Comparison of ENCODE assay signal across 9 cellular contexts in the genomic region with DNA sequence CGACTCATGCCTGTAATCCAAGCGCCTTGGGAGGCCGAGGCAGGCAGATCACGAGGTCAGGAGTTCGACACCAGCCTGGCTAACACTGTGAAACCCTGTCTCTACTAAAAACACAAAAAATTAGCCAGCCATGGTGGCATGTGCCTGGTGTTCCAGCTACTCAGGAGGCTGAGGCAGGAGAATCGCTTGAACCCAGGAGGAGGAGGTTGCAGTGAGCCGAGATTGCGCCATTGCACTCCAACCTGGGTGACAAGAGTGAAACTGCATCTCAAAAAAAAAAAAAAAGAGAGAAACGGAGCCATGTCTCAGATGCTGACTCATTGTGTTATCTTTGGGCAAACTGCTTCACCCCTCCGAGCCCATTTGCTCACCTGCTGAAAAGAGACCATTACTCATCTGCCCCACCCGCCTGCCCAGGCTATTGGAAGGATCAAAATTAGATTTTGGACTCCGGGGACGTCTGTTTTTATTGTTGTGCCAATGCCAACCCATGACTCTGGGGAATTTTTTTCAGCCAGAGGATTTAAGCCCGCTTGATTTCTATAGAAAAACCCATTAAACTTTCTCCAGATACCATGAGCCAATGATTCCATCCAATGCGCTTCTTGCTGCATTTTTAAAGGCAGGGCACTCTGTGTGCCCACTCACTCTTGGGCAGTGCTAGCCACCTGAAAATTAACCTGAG. TPM values are rescaled to one million over a fixed set of nuclear protein-coding genes. Genes with fewer than 3 reads are reported as not detected.
DNase-seq lines count a peak whose midpoint lies in the region; ATAC-seq, FAIRE-seq and TF ChIP-seq lines count a peak whose summit lies in the region.
"Had no signal": no experiment of that assay in that cellular context is flagged by ENCODE, and none has a peak within 500 bp of the region (broad histone marks: within the 10 kb centered on the region; RNA-seq: fewer than 3 reads in every experiment).

No MANE protein-coding gene starts in this region.

- H3K79me2 ChIP-seq in GM23248 (ENCODE audit: insufficient read depth): no peaks in the 10 kb centered on the region

- H3K36me3 ChIP-seq in GM23248 (ENCODE audit: low read depth): no peaks in the 10 kb centered on the region
- H3K36me3 ChIP-seq: SJSA1 had no signal

- no peaks in the 10 kb centered on the region for H4K20me1 ChIP-seq in GM23248 (ENCODE audit: insufficient read depth)

- no peaks in the 10 kb centered on the region for H3K9me2 ChIP-seq in GM23248 (ENCODE audit: insufficient read depth)

- no peak for FAIRE-seq in A549 (lab: Jason Lieb, UNC)

- DNase-seq in A549 (ENCODE audit: low read depth in 1 of 2, low spot score in 1 of 2): peak; percentile 70 to 84
- peak; percentile 47 for DNase-seq in GM23248
- peak; percentile 87 for DNase-seq in RKO (ENCODE audit: low spot score)
- peak; percentile 54 for DNase-seq in hepatic stellate cell (ENCODE audit: low spot score)
- DNase-seq in superior temporal gyrus (ENCODE audit: extremely low spot score): no peak
- DNase-seq in substantia nigra (lab: John Stamatoyannopoulos, UW): no peak

- H3K4me1 ChIP-seq in A549 (peaks cover 31% of the 10 kb centered on the region), GM23248 (ENCODE audit: insufficient read depth) (0 out of 2 replicates have a peak, but pooled peaks cover 6% of the 10 kb centered on the region)

- in situ Hi-C loops in GM23248 (cut with MboI): no loop called here

- H3K9me3 ChIP-seq in A549 (no peaks in the 10 kb centered on the region), GM23248 (ENCODE audit: low read depth) (no peaks in the 10 kb centered on the region)
- H3K9me3 ChIP-seq: SJSA1 had no signal

- no peak overlapping the region for H3K9ac ChIP-seq in GM23248

- TF ChIP-seq CTCF in A549 (IDR thresholded peaks at IDR 0.05): no peak

- H3K27me3 ChIP-seq in GM23248 (replicated peaks; ENCODE audit: insufficient read depth): no peaks in the 10 kb centered on the region
- H3K27me3 ChIP-seq: SJSA1 had no signal

- no peaks in the 10 kb centered on the region for H3F3A ChIP-seq in GM23248 (ENCODE audit: insufficient read depth)

- no peak; a peak in 1 of 5 replicates for TF ChIP-seq EP300 in A549 (IDR thresholded peaks at IDR 0.05)

- 26% methylated on average over 15 of the region's 15 CpGs for WGBS in A549 (ENCODE audit: missing lambda C conversion rate)
- 65 to 70% methylated on average over 13 to 15 of the region's 15 CpGs for WGBS in GM23248 (ENCODE audit: low coverage in 1 of 2, low lambda C conversion rate in 2 of 2, missing lambda C conversion rate in 2 of 2), 2 experiments

- H3K4me3 ChIP-seq in A549 (no peak overlapping the region), GM23248 (no peak overlapping the region)
- H3K4me3 ChIP-seq: SJSA1 had no signal

- TF ChIP-seq RAD21 in A549 (conservative IDR thresholded peaks at IDR 0.05 in 1 of 2, IDR thresholded peaks at IDR 0.05 in 1 of 2): peak; percentile 1 to 39; a peak in 1 of 5 replicates

- peak; percentile 84 to 85 for ATAC-seq in A549
- ATAC-seq in GM21515 (IDR thresholded peaks at IDR 0.05; ENCODE audit: unreplicated experiment): no peak
- no peak for ATAC-seq in GM19324 (IDR thresholded peaks at IDR 0.05; ENCODE audit: low FRiP score, unreplicated experiment)

- peak overlapping the region; percentile 68 for H3K4me2 ChIP-seq in A549
- no peak overlapping the region for H3K4me2 ChIP-seq in GM23248 (ENCODE audit: unreplicated experiment)

- CTCF ChIA-PET in A549 (lab: Yijun Ruan, JAX): no interaction called here

- POLR2A ChIA-PET in A549 (lab: Yijun Ruan, JAX): interaction anchor here (1.1 kb wide), 1 partner anchor 24 kb away, joined by 3 read pairs; no protein-coding TSS in a partner anchor

- H3K27ac ChIP-seq in A549 (peak overlapping the region; percentile 86 to 89), GM23248 (no peak overlapping the region), substantia nigra (ENCODE audit: low read depth, low read length, poor library complexity, severe bottlenecking) (no peak overlapping the region)
- H3K27ac ChIP-seq: SJSA1 had no signal

- TF ChIP-seq POLR2A in A549 (IDR thresholded peaks at IDR 0.05; ENCODE audit: low read length): no peak

- H2AFZ ChIP-seq in GM23248: no peak overlapping the region

TF ChIP-seq in A549, 52 proteins besides CTCF, POLR2A, EP300 and RAD21 (continues in another document):
- TF ChIP-seq, protein P1, sequence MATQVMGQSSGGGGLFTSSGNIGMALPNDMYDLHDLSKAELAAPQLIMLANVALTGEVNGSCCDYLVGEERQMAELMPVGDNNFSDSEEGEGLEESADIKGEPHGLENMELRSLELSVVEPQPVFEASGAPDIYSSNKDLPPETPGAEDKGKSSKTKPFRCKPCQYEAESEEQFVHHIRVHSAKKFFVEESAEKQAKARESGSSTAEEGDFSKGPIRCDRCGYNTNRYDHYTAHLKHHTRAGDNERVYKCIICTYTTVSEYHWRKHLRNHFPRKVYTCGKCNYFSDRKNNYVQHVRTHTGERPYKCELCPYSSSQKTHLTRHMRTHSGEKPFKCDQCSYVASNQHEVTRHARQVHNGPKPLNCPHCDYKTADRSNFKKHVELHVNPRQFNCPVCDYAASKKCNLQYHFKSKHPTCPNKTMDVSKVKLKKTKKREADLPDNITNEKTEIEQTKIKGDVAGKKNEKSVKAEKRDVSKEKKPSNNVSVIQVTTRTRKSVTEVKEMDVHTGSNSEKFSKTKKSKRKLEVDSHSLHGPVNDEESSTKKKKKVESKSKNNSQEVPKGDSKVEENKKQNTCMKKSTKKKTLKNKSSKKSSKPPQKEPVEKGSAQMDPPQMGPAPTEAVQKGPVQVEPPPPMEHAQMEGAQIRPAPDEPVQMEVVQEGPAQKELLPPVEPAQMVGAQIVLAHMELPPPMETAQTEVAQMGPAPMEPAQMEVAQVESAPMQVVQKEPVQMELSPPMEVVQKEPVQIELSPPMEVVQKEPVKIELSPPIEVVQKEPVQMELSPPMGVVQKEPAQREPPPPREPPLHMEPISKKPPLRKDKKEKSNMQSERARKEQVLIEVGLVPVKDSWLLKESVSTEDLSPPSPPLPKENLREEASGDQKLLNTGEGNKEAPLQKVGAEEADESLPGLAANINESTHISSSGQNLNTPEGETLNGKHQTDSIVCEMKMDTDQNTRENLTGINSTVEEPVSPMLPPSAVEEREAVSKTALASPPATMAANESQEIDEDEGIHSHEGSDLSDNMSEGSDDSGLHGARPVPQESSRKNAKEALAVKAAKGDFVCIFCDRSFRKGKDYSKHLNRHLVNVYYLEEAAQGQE (IDR thresholded peaks at IDR 0.05): no peak
- TF ChIP-seq PHF8 (IDR thresholded peaks at IDR 0.05; ENCODE audit: borderline replicate concordance, low read depth) (no peak), EHF (CRISPR knock-in tag; IDR thresholded peaks at IDR 0.05) (no peak), FOSL2 (IDR thresholded peaks at IDR 0.05) (peak; percentile 80), FOSL2 (CRISPR knock-in tag; IDR thresholded peaks at IDR 0.05) (peak; percentile 77), HOXB5 (CRISPR knock-in tag; IDR thresholded peaks at IDR 0.05) (0 out of 2 replicates have a peak, but pooled peaks have one; percentile 13), NFE2L2 (conservative IDR thresholded peaks at IDR 0.05; ENCODE audit: low read length) (peak; percentile 67), MAFK (IDR thresholded peaks at IDR 0.05; ENCODE audit: partially characterized antibody) (peak; percentile 94), SMC3 (IDR thresholded peaks at IDR 0.05) (no peak; the same call in 1 of the 3 replicates), NPAS2 (CRISPR knock-in tag; IDR thresholded peaks at IDR 0.05; ENCODE audit: borderline replicate concordance) (no peak), TP53 (CRISPR knock-in tag; IDR thresholded peaks at IDR 0.05) (no peak), RCOR1 (IDR thresholded peaks at IDR 0.05; ENCODE audit: low read depth, low read length) (no peak)
- TF ChIP-seq, protein P2, sequence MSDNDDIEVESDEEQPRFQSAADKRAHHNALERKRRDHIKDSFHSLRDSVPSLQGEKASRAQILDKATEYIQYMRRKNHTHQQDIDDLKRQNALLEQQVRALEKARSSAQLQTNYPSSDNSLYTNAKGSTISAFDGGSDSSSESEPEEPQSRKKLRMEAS (IDR thresholded peaks at IDR 0.05): peak; percentile 60
- TF ChIP-seq, protein P3, sequence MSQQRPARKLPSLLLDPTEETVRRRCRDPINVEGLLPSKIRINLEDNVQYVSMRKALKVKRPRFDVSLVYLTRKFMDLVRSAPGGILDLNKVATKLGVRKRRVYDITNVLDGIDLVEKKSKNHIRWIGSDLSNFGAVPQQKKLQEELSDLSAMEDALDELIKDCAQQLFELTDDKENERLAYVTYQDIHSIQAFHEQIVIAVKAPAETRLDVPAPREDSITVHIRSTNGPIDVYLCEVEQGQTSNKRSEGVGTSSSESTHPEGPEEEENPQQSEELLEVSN (IDR thresholded peaks at IDR 0.05; ENCODE audit: borderline replicate concordance, low read depth): peak; percentile 31; the same call in 1 of the 2 replicates
- TF ChIP-seq, protein P4, sequence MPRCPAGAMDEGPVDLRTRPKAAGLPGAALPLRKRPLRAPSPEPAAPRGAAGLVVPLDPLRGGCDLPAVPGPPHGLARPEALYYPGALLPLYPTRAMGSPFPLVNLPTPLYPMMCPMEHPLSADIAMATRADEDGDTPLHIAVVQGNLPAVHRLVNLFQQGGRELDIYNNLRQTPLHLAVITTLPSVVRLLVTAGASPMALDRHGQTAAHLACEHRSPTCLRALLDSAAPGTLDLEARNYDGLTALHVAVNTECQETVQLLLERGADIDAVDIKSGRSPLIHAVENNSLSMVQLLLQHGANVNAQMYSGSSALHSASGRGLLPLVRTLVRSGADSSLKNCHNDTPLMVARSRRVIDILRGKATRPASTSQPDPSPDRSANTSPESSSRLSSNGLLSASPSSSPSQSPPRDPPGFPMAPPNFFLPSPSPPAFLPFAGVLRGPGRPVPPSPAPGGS (IDR thresholded peaks at IDR 0.05): no peak; the same call in 2 of the 3 replicates

RNA-seq across cellular contexts. Expression of a gene that starts 16.5 kb away (rescaled TPM):
- polyA plus RNA-seq in A549 (2011; rRNA removed) (0.48 and 0.53 TPM in 2 replicates), A549 (2017; fragmentation: RNase III; extraction: RNeasy Plus Mini Kit Qiagen cat#74134 plus additional on column Dnase treatment) (0.28 to 0.53 TPM (median 0.41 TPM) in 3 replicates), GM23248 (2016; fragmentation: Nextera tagmentation; extraction: Ambion mirVana) (not detected in 2 replicates)
- polyA plus RNA-seq in A549 (2012; cell fraction: cytosol; rRNA removed): 0.22 and 0.38 TPM in 2 replicates
- 0.36 and 0.38 TPM in 2 replicates for polyA plus RNA-seq in A549 (2012; cell fraction: nucleus; rRNA removed)
- 0.29 and 0.83 TPM in 2 replicates for polyA minus RNA-seq in A549 (2011; rRNA and poly(A)+ RNA removed)
- total RNA-seq in GM23248 (2014; rRNA removed; shearing (Covaris generic)): 0.63 TPM in 1 of 2 replicates, not detected in the other
- total RNA-seq: SJSA1 had no signal

RNA-seq across cellular contexts. Expression of a gene that starts 48.2 kb away (rescaled TPM):
- polyA plus RNA-seq in A549 (2011; rRNA removed) (0.28 and 0.29 TPM in 2 replicates), A549 (2017; fragmentation: RNase III; extraction: RNeasy Plus Mini Kit Qiagen cat#74134 plus additional on column Dnase treatment) (0.21 to 0.32 TPM (median 0.31 TPM) in 3 replicates), GM23248 (2016; fragmentation: Nextera tagmentation; extraction: Ambion mirVana) (not detected in 2 replicates)
- 0.08 and 0.15 TPM in 2 replicates for polyA plus RNA-seq in A549 (2012; cell fraction: cytosol; rRNA removed)
- polyA plus RNA-seq in A549 (2012; cell fraction: nucleus; rRNA removed): 0.05 and 0.12 TPM in 2 replicates
- 0.10 and 0.12 TPM in 2 replicates for polyA minus RNA-seq in A549 (2011; rRNA and poly(A)+ RNA removed)
- total RNA-seq in GM23248 (2014; rRNA removed; shearing (Covaris generic)): not detected in 2 replicates
- total RNA-seq: SJSA1 had no signal

Comparison
In these comparisons a context has a peak if more than half of its experiments do, and no peak if none do; other contexts are left out.
1. ATAC-seq: peak in A549 (2 of 2); none in GM21515 (single experiment) and GM19324 (single experiment).
2. DNase-seq: peak in A549 (2 of 2), GM23248 (single experiment), RKO (single experiment) and hepatic stellate cell (single experiment); none in superior temporal gyrus (single experiment) and substantia nigra (0 of 49).
3. H3K27ac ChIP-seq: peak in A549 (2 of 2); none in GM23248 (single experiment) and substantia nigra (single experiment).